ENCODE assay signal across 1 cellular context in the genomic region with DNA sequence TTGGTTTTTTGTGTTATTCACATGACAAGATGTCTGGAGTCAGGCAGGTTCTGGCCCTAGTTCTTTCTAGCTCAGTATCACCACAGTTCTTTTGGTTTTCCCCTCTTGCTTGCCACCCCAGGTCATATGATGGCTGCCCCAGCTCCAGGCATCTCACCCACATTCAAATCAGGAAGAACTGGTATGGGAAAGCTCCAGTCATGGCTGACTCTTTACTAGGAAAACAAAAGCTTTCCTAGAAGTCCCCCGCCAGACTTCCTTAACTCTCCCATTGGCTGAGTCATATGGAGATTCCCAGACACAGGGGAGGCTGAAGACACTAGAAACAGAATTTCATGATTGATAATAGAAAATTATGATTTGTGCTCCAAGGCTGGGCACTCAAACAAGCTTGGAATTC.
TF ChIP-seq lines count a peak whose summit lies in the region.

No MANE protein-coding gene starts in this region.

TF ChIP-seq in IMR-90, 13 proteins besides CTCF, POLR2A, EP300 and RAD21:
- TF ChIP-seq CHD1 (IDR thresholded peaks at IDR 0.05; ENCODE audit: low read depth, low read length) (no peak), CEBPB (IDR thresholded peaks at IDR 0.05; ENCODE audit: low read depth, low read length) (no peak), MXI1 (IDR thresholded peaks at IDR 0.05; ENCODE audit: borderline replicate concordance, low read depth, low read length) (no peak), SMC3 (IDR thresholded peaks at IDR 0.05; ENCODE audit: low read depth, low read length) (no peak), RCOR1 (IDR thresholded peaks at IDR 0.05; ENCODE audit: insufficient replicate concordance, low read length) (no peak), BHLHE40 (IDR thresholded peaks at IDR 0.05; ENCODE audit: low read depth, low read length) (no peak), NFE2L2 (IDR thresholded peaks at IDR 0.05; ENCODE audit: low read depth, low read length) (no peak), RFX5 (IDR thresholded peaks at IDR 0.05; ENCODE audit: low read depth, low read length) (no peak), FOS (IDR thresholded peaks at IDR 0.05; ENCODE audit: low read depth, low read length) (no peak), MAZ (IDR thresholded peaks at IDR 0.05; ENCODE audit: borderline replicate concordance, low read depth, low read length) (no peak), MAFK (IDR thresholded peaks at IDR 0.05; ENCODE audit: low read depth, low read length) (no peak)
- TF ChIP-seq, protein P1, sequence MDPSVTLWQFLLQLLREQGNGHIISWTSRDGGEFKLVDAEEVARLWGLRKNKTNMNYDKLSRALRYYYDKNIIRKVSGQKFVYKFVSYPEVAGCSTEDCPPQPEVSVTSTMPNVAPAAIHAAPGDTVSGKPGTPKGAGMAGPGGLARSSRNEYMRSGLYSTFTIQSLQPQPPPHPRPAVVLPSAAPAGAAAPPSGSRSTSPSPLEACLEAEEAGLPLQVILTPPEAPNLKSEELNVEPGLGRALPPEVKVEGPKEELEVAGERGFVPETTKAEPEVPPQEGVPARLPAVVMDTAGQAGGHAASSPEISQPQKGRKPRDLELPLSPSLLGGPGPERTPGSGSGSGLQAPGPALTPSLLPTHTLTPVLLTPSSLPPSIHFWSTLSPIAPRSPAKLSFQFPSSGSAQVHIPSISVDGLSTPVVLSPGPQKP (IDR thresholded peaks at IDR 0.05; ENCODE audit: borderline replicate concordance, low read depth, low read length), result no peak
- TF ChIP-seq, protein P2, sequence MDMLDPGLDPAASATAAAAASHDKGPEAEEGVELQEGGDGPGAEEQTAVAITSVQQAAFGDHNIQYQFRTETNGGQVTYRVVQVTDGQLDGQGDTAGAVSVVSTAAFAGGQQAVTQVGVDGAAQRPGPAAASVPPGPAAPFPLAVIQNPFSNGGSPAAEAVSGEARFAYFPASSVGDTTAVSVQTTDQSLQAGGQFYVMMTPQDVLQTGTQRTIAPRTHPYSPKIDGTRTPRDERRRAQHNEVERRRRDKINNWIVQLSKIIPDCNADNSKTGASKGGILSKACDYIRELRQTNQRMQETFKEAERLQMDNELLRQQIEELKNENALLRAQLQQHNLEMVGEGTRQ (IDR thresholded peaks at IDR 0.05; ENCODE audit: low read depth, low read length), result no peak
TF ChIP-seq in IMR-90: peak in this region for 0.
